ENCODE assay signal across 9 cellular contexts in genomic region chr13:75762066-75762937, GRCh38.
DNase-seq lines count a peak whose midpoint lies in the region; ATAC-seq, FAIRE-seq and TF ChIP-seq lines count a peak whose summit lies in the region.
"Had no signal": no experiment of that assay in that cellular context is flagged by ENCODE, and none has a peak within 500 bp of the region (broad histone marks: within the 10 kb centered on the region; RNA-seq: fewer than 3 reads in every experiment).

No MANE protein-coding gene starts in this region.

- H3K4me3 Mint-ChIP-seq in naive thymus-derived CD4-positive, alpha-beta T cell, result peak overlapping the region; percentile 82 to 95 (median 92)

- peak overlapping the region; percentile 78 for H3K27ac ChIP-seq in naive thymus-derived CD4-positive, alpha-beta T cell (ENCODE audit: low read depth, low read length)

- H3K27ac Mint-ChIP-seq in naive thymus-derived CD4-positive, alpha-beta T cell, result peak overlapping the region; percentile 89 to 99 (median 97)

- DNase-seq in central memory CD4-positive, alpha-beta T cell, result peak; percentile 35
- peak in 8 of 9 donors; percentile 25 to 75 (median 64) for DNase-seq in naive thymus-derived CD4-positive, alpha-beta T cell
- DNase-seq in HTR-8/SVneo (ENCODE audit: insufficient read length, low spot score), result no peak
- DNase-seq in BE2C, result no peak
- no peak for DNase-seq in NK-92 (lab: John Stamatoyannopoulos, UW; ENCODE audit: unreplicated experiment)

- TF ChIP-seq CTCF in BE2C (IDR thresholded peaks at IDR 0.05; ENCODE audit: low read depth, low read length), result no peak

- CTCF ChIA-PET in naive thymus-derived CD4-positive, alpha-beta T cell (lab: Charles Lee), result interaction anchor here (1.4 to 3.9 kb wide), 3 partner anchors 66 to 114 kb away, joined by 5 to 19 read pairs (median 13); no protein-coding TSS in a partner anchor

- intact Hi-C loops in naive thymus-derived CD4-positive, alpha-beta T cell (cut with micrococcal nuclease), result loop anchor here (1.0 to 10.0 kb wide), 16 partner anchors 41 to 1935 kb away; partner anchors contain the start of genes KCTD12 (in 2 of the 2), SLAIN1 (in 2 of the 2), UCHL3 (in 2 of the 2) and CLN5 (in 1 of the 2)

- ATAC-seq in GM21381 (IDR thresholded peaks at IDR 0.05; ENCODE audit: unreplicated experiment), result peak; percentile 94
- peak; percentile 95 for ATAC-seq in HG03571 (IDR thresholded peaks at IDR 0.05; ENCODE audit: unreplicated experiment)
- peak; percentile 76 for ATAC-seq in naive thymus-derived CD4-positive, alpha-beta T cell
- ATAC-seq: HCT116 had no signal

- H3K4me1 Mint-ChIP-seq in naive thymus-derived CD4-positive, alpha-beta T cell, result peaks cover 35 to 72% (median 68%) of the 10 kb centered on the region in 7 donors

- peak overlapping the region; percentile 43 for H3K4me3 ChIP-seq in GM08714 (ENCODE audit: low read length)
- peak overlapping the region; percentile 52 for H3K4me3 ChIP-seq in naive thymus-derived CD4-positive, alpha-beta T cell (ENCODE audit: low read length)
- no peak overlapping the region for H3K4me3 ChIP-seq in BE2C (ENCODE audit: low read depth, low read length)

- H3K27me3 ChIP-seq in naive thymus-derived CD4-positive, alpha-beta T cell (ENCODE audit: control insufficient read depth in 2 of 2, insufficient read depth in 2 of 2, low read length in 2 of 2), result no peaks in the 10 kb centered on the region
- no peaks in the 10 kb centered on the region for H3K27me3 ChIP-seq in BE2C

- no peaks in the 10 kb centered on the region for H3K9me3 ChIP-seq in naive thymus-derived CD4-positive, alpha-beta T cell (ENCODE audit: control insufficient read depth in 2 of 3, low read length in 3 of 3)
- H3K9me3 ChIP-seq in BE2C, result no peaks in the 10 kb centered on the region

- peaks cover 0 to 19% (median 10%) of the 10 kb centered on the region in 5 donors for H3K36me3 Mint-ChIP-seq in naive thymus-derived CD4-positive, alpha-beta T cell

- no peaks in the 10 kb centered on the region for H3K36me3 ChIP-seq in naive thymus-derived CD4-positive, alpha-beta T cell (ENCODE audit: control insufficient read depth in 2 of 3, insufficient read depth in 3 of 3, low read length in 3 of 3)
- no peaks in the 10 kb centered on the region for H3K36me3 ChIP-seq in BE2C

- H3K4me1 ChIP-seq in naive thymus-derived CD4-positive, alpha-beta T cell (ENCODE audit: control insufficient read depth in 2 of 2, insufficient read depth in 2 of 2, low read length in 2 of 2), result peaks cover 29 to 38% of the 10 kb centered on the region in 2 donors
- H3K4me1 ChIP-seq in BE2C, result peaks cover under 1% of the 10 kb centered on the region; the same call in 1 of the 2 replicates

- FAIRE-seq in HTR-8/SVneo (lab: Jason Lieb, UNC), result no peak

- H3K27me3 Mint-ChIP-seq in naive thymus-derived CD4-positive, alpha-beta T cell, result no peaks in the 10 kb centered on the region

- peaks cover 0 to 3% (median 0%) of the 10 kb centered on the region in 11 donors for H3K9me3 Mint-ChIP-seq in naive thymus-derived CD4-positive, alpha-beta T cell

- POLR2A ChIA-PET in naive thymus-derived CD4-positive, alpha-beta T cell (lab: Charles Lee), result interaction anchor here (0.6 to 4.3 kb wide), 13 partner anchors 12 to 1567 kb away, joined by 3 to 81 read pairs (median 5); partner anchors contain the start of genes CLN5, FBXL3, KCTD12 and MYCBP2

Comparison
In these comparisons a context has a peak if more than half of its experiments do, and no peak if none do; other contexts are left out.
1. DNase-seq: peak in central memory CD4-positive, alpha-beta T cell (single experiment) and naive thymus-derived CD4-positive, alpha-beta T cell (8 of 9); none in HTR-8/SVneo (single experiment), BE2C (single experiment) and NK-92 (single experiment).
2. Peak in every context shown above with its lines, with median percentiles within 50 percentile points of each other: ATAC-seq.